11 cellular contexts compared by ENCODE assay signal in the genomic region with DNA sequence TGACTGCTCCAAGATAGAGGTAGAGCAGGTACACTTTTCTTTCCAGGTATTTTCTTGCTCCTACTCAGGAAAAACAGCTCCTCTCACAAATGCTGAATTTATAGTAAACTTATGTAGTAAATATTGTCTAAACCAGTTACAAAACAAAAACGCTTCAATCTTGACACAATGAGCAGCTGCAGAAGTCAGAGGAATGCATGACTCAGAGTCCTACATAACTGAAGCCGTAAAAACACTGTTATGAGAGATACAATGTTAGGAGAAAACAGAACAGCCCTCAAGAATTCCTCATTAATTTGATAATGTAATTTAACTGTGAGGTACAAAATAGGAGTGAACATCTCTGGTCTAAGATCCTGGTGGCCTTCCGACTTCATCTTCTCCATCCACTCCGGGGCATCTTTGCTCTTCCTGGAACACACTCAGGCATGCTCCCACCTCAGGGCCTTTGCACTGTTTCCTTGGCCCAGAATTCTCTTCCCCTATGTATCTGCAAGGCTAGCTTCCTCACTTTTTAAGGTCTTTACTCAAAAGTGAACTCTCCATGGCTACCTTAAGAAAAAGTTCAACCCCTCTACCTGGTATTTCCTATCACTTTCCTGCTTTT.
DNase-seq lines count a peak whose midpoint lies in the region; ATAC-seq and TF ChIP-seq lines count a peak whose summit lies in the region.
"Had no signal": no experiment of that assay in that cellular context is flagged by ENCODE, and none has a peak within 500 bp of the region (broad histone marks: within the 10 kb centered on the region; RNA-seq: fewer than 3 reads in every experiment).

No MANE protein-coding gene starts in this region.

- TF ChIP-seq CTCF in WTC11 (IDR thresholded peaks at IDR 0.05) (no peak), fibroblast of the aortic adventitia (IDR thresholded peaks at IDR 0.05; ENCODE audit: insufficient read depth, low read length) (no peak), osteocyte (IDR thresholded peaks at IDR 0.05) (no peak)

- peak; percentile 83 for DNase-seq in EH (ENCODE audit: low read depth)
- DNase-seq in WTC11 (ENCODE audit: low spot score): no peak
- DNase-seq in fibroblast of the aortic adventitia (ENCODE audit: low read depth): peak; percentile 68
- DNase-seq in osteocyte (ENCODE audit: extremely low spot score, unreplicated experiment): no peak
- no peak for DNase-seq in NCI-H2196 (lab: John Stamatoyannopoulos, UW; ENCODE audit: unreplicated experiment)
- DNase-seq in AML-193 (lab: John Stamatoyannopoulos, UW): no peak
- DNase-seq in NCI-H1048 (lab: John Stamatoyannopoulos, UW): no peak
- DNase-seq: activated effector memory CD4-positive, alpha-beta T cell treated with Interleukin-2 at 50 U/mL for 16 hours; Caco-2 had no signal

- POLR2A ChIA-PET in WTC11 (lab: Charles Lee): no interaction called here

- H3K27ac Mint-ChIP-seq in WTC11: peak overlapping the region; percentile 64
- H3K27ac Mint-ChIP-seq in osteocyte (ENCODE audit: unreplicated experiment): peak overlapping the region; percentile 84

- H3K4me1 Mint-ChIP-seq in WTC11 (peaks cover 48% of the 10 kb centered on the region), osteocyte (ENCODE audit: unreplicated experiment) (peaks cover 48% of the 10 kb centered on the region)

- H3K27me3 Mint-ChIP-seq in WTC11 (ENCODE audit: low read depth): no peaks in the 10 kb centered on the region
- H3K27me3 Mint-ChIP-seq in osteocyte (ENCODE audit: unreplicated experiment): no peaks in the 10 kb centered on the region

- ATAC-seq in WTC11 (no peak), HG03432 (IDR thresholded peaks at IDR 0.05; ENCODE audit: unreplicated experiment) (no peak)

- CTCF ChIA-PET in WTC11 (lab: Charles Lee): interaction anchor here (1.3 kb wide), 1 partner anchor 13 kb away, joined by 4 read pairs; no protein-coding TSS in a partner anchor

- no peak overlapping the region for H3K4me3 Mint-ChIP-seq in WTC11
- no peak overlapping the region for H3K4me3 Mint-ChIP-seq in osteocyte (ENCODE audit: unreplicated experiment)

- H3K9me3 Mint-ChIP-seq in WTC11: no peaks in the 10 kb centered on the region
- no peaks in the 10 kb centered on the region for H3K9me3 Mint-ChIP-seq in osteocyte (ENCODE audit: unreplicated experiment)

- H3K4me3 ChIP-seq in fibroblast of the aortic adventitia (ENCODE audit: low read depth, low read length): no peak overlapping the region
- H3K4me3 ChIP-seq: SK-N-MC had no signal

- H3K36me3 Mint-ChIP-seq in WTC11: 0 out of 2 replicates have a peak, but pooled peaks cover 3% of the 10 kb centered on the region
- peaks cover 5% of the 10 kb centered on the region for H3K36me3 Mint-ChIP-seq in osteocyte (ENCODE audit: unreplicated experiment)

TF ChIP-seq in WTC11, 78 proteins besides CTCF, POLR2A, EP300 and RAD21:
- TF ChIP-seq TEAD4 (CRISPR knock-in tag; IDR thresholded peaks at IDR 0.05) (no peak), NR2C2 (CRISPR knock-in tag; IDR thresholded peaks at IDR 0.05) (no peak), ZNF263 (CRISPR knock-in tag; IDR thresholded peaks at IDR 0.05; ENCODE audit: low read depth) (no peak), RORB (CRISPR knock-in tag; IDR thresholded peaks at IDR 0.05) (no peak), ZNF138 (CRISPR knock-in tag; conservative IDR thresholded peaks at IDR 0.05) (no peak), ESRRA (CRISPR knock-in tag; IDR thresholded peaks at IDR 0.05; ENCODE audit: borderline replicate concordance) (no peak), CREM (CRISPR knock-in tag; IDR thresholded peaks at IDR 0.05) (no peak), KAT7 (CRISPR knock-in tag; IDR thresholded peaks at IDR 0.05; ENCODE audit: borderline replicate concordance) (no peak), GTF2I (CRISPR knock-in tag; conservative IDR thresholded peaks at IDR 0.05) (no peak), OVOL2 (CRISPR knock-in tag; IDR thresholded peaks at IDR 0.05; ENCODE audit: borderline replicate concordance) (no peak)
- TF ChIP-seq, protein P1, sequence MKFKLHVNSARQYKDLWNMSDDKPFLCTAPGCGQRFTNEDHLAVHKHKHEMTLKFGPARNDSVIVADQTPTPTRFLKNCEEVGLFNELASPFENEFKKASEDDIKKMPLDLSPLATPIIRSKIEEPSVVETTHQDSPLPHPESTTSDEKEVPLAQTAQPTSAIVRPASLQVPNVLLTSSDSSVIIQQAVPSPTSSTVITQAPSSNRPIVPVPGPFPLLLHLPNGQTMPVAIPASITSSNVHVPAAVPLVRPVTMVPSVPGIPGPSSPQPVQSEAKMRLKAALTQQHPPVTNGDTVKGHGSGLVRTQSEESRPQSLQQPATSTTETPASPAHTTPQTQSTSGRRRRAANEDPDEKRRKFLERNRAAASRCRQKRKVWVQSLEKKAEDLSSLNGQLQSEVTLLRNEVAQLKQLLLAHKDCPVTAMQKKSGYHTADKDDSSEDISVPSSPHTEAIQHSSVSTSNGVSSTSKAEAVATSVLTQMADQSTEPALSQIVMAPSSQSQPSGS (CRISPR knock-in tag; IDR thresholded peaks at IDR 0.05; ENCODE audit: borderline replicate concordance, low read depth): no peak

Comparison
In these comparisons a context has a peak if more than half of its experiments do, and no peak if none do; other contexts are left out.
1. DNase-seq: peak in EH (single experiment) and fibroblast of the aortic adventitia (single experiment); none in WTC11 (single experiment), osteocyte (single experiment), NCI-H2196 (single experiment), AML-193 (0 of 2) and NCI-H1048 (single experiment).